17 cellular contexts compared by ENCODE assay signal in the genomic region with DNA sequence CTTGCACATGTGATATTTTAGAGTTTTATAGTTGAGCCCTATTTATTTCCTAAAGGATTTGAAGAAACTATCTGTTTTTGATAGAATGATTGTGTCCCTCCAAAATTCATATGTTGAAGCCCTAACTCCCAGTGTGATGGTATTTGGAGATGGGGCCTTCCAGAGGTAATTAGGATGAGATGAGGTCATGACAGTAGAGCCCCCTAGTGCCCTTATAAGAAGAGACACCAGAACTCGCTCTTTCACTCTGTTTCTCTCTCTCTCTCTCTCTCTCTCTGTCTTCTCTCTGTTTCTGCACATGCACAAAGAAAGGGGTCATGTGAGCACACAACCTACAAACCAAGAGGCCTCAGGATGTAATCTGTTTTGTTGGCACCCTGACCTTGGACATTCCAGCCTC.
A peak's percentile ranks its signal among the peaks of the same experiment; 100 is the strongest.
DNase-seq lines count a peak whose midpoint lies in the region; ATAC-seq and TF ChIP-seq lines count a peak whose summit lies in the region.
"Had no signal": no experiment of that assay in that cellular context is flagged by ENCODE, and none has a peak within 500 bp of the region (broad histone marks: within the 10 kb centered on the region; RNA-seq: fewer than 3 reads in every experiment).

No MANE protein-coding gene starts in this region.

- H3K9me3 Mint-ChIP-seq in neural crest cell: peaks cover 4% of the 10 kb centered on the region
- H3K9me3 Mint-ChIP-seq: activated T-helper 1 cell treated with anti-CD3 and anti-CD28 coated beads, Interleukin-12 subunit alpha, Interleukin-12 subunit beta, Interleukin-2, Interleukin-4 antibody, amounts not matched to agents 30 ng/mL and 10 ng/mL and 1 ng/mL, durations not matched to agents 14 hours and 24 hours and 36 hours had no signal

- H3K4me3 ChIP-seq in GM06990 (replicated peaks; ENCODE audit: low read depth, low read length) (no peak overlapping the region), WERI-Rb-1 (ENCODE audit: low read depth, low read length) (no peak overlapping the region)
- H3K4me3 ChIP-seq: body of pancreas had no signal

- no peak for ATAC-seq in HG02759 (IDR thresholded peaks at IDR 0.05; ENCODE audit: unreplicated experiment)
- ATAC-seq: body of pancreas, left lobe of liver had no signal

- H3K36me3 ChIP-seq in GM06990 (ENCODE audit: control insufficient read depth, insufficient read depth, low read length) (no peaks in the 10 kb centered on the region), WERI-Rb-1 (no peaks in the 10 kb centered on the region)

- no peaks in the 10 kb centered on the region for H3K9me3 ChIP-seq in WERI-Rb-1 (ENCODE audit: severe bottlenecking)
- H3K9me3 ChIP-seq: body of pancreas had no signal

- no peak for DNase-seq in GM06990 (ENCODE audit: extremely low read depth, insufficient read length)
- peak; percentile 16 to 20 for DNase-seq in Kasumi-1 (lab: John Stamatoyannopoulos, UW)
- DNase-seq in WERI-Rb-1: no peak
- no peak for DNase-seq in neural crest cell (ENCODE audit: low read depth, low spot score)
- no peak for DNase-seq in RPMI8226
- DNase-seq in hypothalamus (lab: John Stamatoyannopoulos, UW): no peak
- DNase-seq: activated CD4-positive, alpha-beta T cell treated with anti-CD3 and anti-CD28 coated beads, Interleukin-2, amount 50 U/mL, for 1 hour; body of pancreas; COR-L47; effector CD8-positive, alpha-beta T cell; H7; NCI-H1105; small intestine; T-helper 1 cell had no signal

- no peaks in the 10 kb centered on the region for H3K27me3 ChIP-seq in GM06990 (replicated peaks; ENCODE audit: control insufficient read depth, insufficient read depth, low read length)
- H3K27me3 ChIP-seq in WERI-Rb-1 (ENCODE audit: insufficient read depth, low read depth, severe bottlenecking): peaks cover 14% of the 10 kb centered on the region
- H3K27me3 ChIP-seq: body of pancreas had no signal

- H3K4me1 Mint-ChIP-seq in neural crest cell: peaks cover 14% of the 10 kb centered on the region

- H3K36me3 Mint-ChIP-seq in neural crest cell (ENCODE audit: low read depth): no peaks in the 10 kb centered on the region

- no peaks in the 10 kb centered on the region for H3K27me3 Mint-ChIP-seq in neural crest cell (ENCODE audit: low read depth)

- TF ChIP-seq CTCF in GM06990 (IDR thresholded peaks at IDR 0.05; ENCODE audit: insufficient read depth, low read length, poor library complexity, severe bottlenecking): peak; percentile 29
- 0 out of 2 replicates have a peak, but pooled peaks have one; percentile 39 for TF ChIP-seq CTCF in WERI-Rb-1 (IDR thresholded peaks at IDR 0.05; ENCODE audit: low read depth, low read length)
- peak; percentile 39 for TF ChIP-seq CTCF in neural crest cell (conservative IDR thresholded peaks at IDR 0.05)

- H3K4me3 Mint-ChIP-seq in neural crest cell: no peak overlapping the region
- H3K4me3 Mint-ChIP-seq: activated T-helper 1 cell treated with anti-CD3 and anti-CD28 coated beads, Interleukin-12 subunit alpha, Interleukin-12 subunit beta, Interleukin-2, Interleukin-4 antibody, amounts not matched to agents 30 ng/mL and 10 ng/mL and 1 ng/mL, durations not matched to agents 14 hours and 24 hours and 36 hours had no signal

- peak overlapping the region; percentile 90 for H3K27ac Mint-ChIP-seq in neural crest cell (ENCODE audit: unreplicated experiment)
- H3K27ac Mint-ChIP-seq: activated T-helper 1 cell treated with anti-CD3 and anti-CD28 coated beads, Interleukin-12 subunit alpha, Interleukin-12 subunit beta, Interleukin-2, Interleukin-4 antibody, amounts not matched to agents 30 ng/mL and 10 ng/mL and 1 ng/mL, durations not matched to agents 14 hours and 24 hours and 36 hours had no signal

- no peak overlapping the region for H3K27ac ChIP-seq in WERI-Rb-1
- H3K27ac ChIP-seq: body of pancreas had no signal

Comparison
In these comparisons a context has a peak if more than half of its experiments do, and no peak if none do; other contexts are left out.
1. DNase-seq: peak in Kasumi-1 (2 of 2); none in GM06990 (single experiment), WERI-Rb-1 (single experiment), neural crest cell (single experiment), RPMI8226 (single experiment) and hypothalamus (0 of 51).
2. Peak in every context shown above with its lines, with median percentiles within 50 percentile points of each other: CTCF ChIP-seq.